In the genomic region with DNA sequence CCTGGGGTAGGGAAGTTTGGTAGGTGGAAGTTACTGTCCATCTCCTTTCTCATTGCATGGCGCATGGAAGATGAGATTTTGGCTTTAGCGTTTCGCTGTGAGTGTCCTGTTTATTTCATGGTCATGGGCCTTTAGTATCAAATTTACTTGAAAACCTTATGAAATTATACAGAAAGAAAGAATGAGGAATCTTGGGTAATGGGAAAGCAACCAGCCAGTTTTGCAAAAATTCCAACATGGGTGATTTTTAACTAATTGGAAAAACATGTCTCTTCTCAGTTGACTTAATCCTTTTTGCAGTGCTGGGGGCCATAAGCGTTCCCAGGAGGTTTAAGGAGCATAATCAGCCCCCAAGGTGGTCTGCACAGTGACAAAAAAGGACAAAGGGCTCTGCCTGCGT, we compare ENCODE assay signal across 8 cellular contexts. TPM values are rescaled to one million over a fixed set of nuclear protein-coding genes. Genes with fewer than 3 reads are reported as not detected.
DNase-seq lines count a peak whose midpoint lies in the region; ATAC-seq and TF ChIP-seq lines count a peak whose summit lies in the region.
"Had no signal": no experiment of that assay in that cellular context is flagged by ENCODE, and none has a peak within 500 bp of the region (broad histone marks: within the 10 kb centered on the region; RNA-seq: fewer than 3 reads in every experiment).

No MANE protein-coding gene starts in this region.

- DNase-seq in AG10803 (ENCODE audit: low read depth) (peak; percentile 71), memory B cell (ENCODE audit: low spot score in 2 of 2) (no peak), NCI-H2196 (lab: John Stamatoyannopoulos, UW; ENCODE audit: unreplicated experiment) (no peak), D341Med (ENCODE audit: low spot score) (no peak)
- DNase-seq in CD8-positive, alpha-beta memory T cell = no peak
- no peak for DNase-seq in activated CD8-positive, alpha-beta T cell treated with anti-CD3 and anti-CD28 coated beads for 36 hours

- CTCF ChIA-PET in CD8-positive, alpha-beta memory T cell (lab: Charles Lee) = interaction anchor here (1.6 kb wide), 1 partner anchor 11 kb away, joined by 3 read pairs; no protein-coding TSS in a partner anchor
- CTCF ChIA-PET in activated CD8-positive, alpha-beta T cell treated with anti-CD3 and anti-CD28 coated beads for 36 hours (lab: Charles Lee) = no interaction called here

- no peaks in the 10 kb centered on the region for H3K9me3 ChIP-seq in CD8-positive, alpha-beta memory T cell (ENCODE audit: low read length)
- H3K9me3 ChIP-seq: SJSA1 had no signal

- no peak overlapping the region for H3K4me3 ChIP-seq in AG10803 (ENCODE audit: low read length)
- no peak overlapping the region for H3K4me3 ChIP-seq in CD8-positive, alpha-beta memory T cell (ENCODE audit: low read length)
- H3K4me3 ChIP-seq: SJSA1 had no signal

- no peak for TF ChIP-seq CTCF in AG10803 (conservative IDR thresholded peaks at IDR 0.05; ENCODE audit: low read length)
- TF ChIP-seq CTCF in activated CD8-positive, alpha-beta T cell treated with anti-CD3 and anti-CD28 coated beads for 36 hours (IDR thresholded peaks at IDR 0.05) = no peak

- intact Hi-C loops in activated CD8-positive, alpha-beta T cell treated with anti-CD3 and anti-CD28 coated beads for 36 hours (cut with micrococcal nuclease) = no loop called here

- peaks cover 31 to 42% of the 10 kb centered on the region in 2 donors for H3K27me3 Mint-ChIP-seq in CD8-positive, alpha-beta memory T cell
- peaks cover 15% of the 10 kb centered on the region for H3K27me3 Mint-ChIP-seq in activated CD8-positive, alpha-beta T cell treated with anti-CD3 and anti-CD28 coated beads for 36 hours
- H3K27me3 Mint-ChIP-seq in memory B cell = peaks cover 17% of the 10 kb centered on the region

- POLR2A ChIA-PET in CD8-positive, alpha-beta memory T cell (lab: Charles Lee) = no interaction called here
- POLR2A ChIA-PET in activated CD8-positive, alpha-beta T cell treated with anti-CD3 and anti-CD28 coated beads for 36 hours (lab: Charles Lee) = interaction anchor here (0.9 to 4.2 kb wide), 4 partner anchors 12 to 109 kb away, joined by 3 to 19 read pairs (median 6); a partner anchor contains a TSS

- H3K4me3 Mint-ChIP-seq in CD8-positive, alpha-beta memory T cell = peak overlapping the region in 6 of 7 donors; percentile 50 to 88 (median 81)
- peak overlapping the region; percentile 34 for H3K4me3 Mint-ChIP-seq in activated CD8-positive, alpha-beta T cell treated with anti-CD3 and anti-CD28 coated beads for 36 hours
- H3K4me3 Mint-ChIP-seq in memory B cell = peak overlapping the region; percentile 67

- H3K27ac ChIP-seq in CD8-positive, alpha-beta memory T cell (ENCODE audit: low read depth, low read length) = no peak overlapping the region
- H3K27ac ChIP-seq: SJSA1 had no signal

- no peaks in the 10 kb centered on the region for H3K9me3 Mint-ChIP-seq in CD8-positive, alpha-beta memory T cell
- no peaks in the 10 kb centered on the region for H3K9me3 Mint-ChIP-seq in activated CD8-positive, alpha-beta T cell treated with anti-CD3 and anti-CD28 coated beads for 36 hours
- no peaks in the 10 kb centered on the region for H3K9me3 Mint-ChIP-seq in memory B cell

- peaks cover 41% of the 10 kb centered on the region for H3K4me1 ChIP-seq in CD8-positive, alpha-beta memory T cell (ENCODE audit: insufficient read depth, low read length)

- peaks cover 39 to 40% (median 39%) of the 10 kb centered on the region in 3 donors for H3K4me1 Mint-ChIP-seq in CD8-positive, alpha-beta memory T cell
- H3K4me1 Mint-ChIP-seq in activated CD8-positive, alpha-beta T cell treated with anti-CD3 and anti-CD28 coated beads for 36 hours (ENCODE audit: low read depth) = peaks cover 55% of the 10 kb centered on the region
- H3K4me1 Mint-ChIP-seq in memory B cell = peaks cover 26% of the 10 kb centered on the region

- no peaks in the 10 kb centered on the region for H3K36me3 Mint-ChIP-seq in CD8-positive, alpha-beta memory T cell
- H3K36me3 Mint-ChIP-seq in activated CD8-positive, alpha-beta T cell treated with anti-CD3 and anti-CD28 coated beads for 36 hours (ENCODE audit: low read depth) = no peaks in the 10 kb centered on the region
- no peaks in the 10 kb centered on the region for H3K36me3 Mint-ChIP-seq in memory B cell

- H3K36me3 ChIP-seq in CD8-positive, alpha-beta memory T cell (ENCODE audit: insufficient read depth, low read length) = no peaks in the 10 kb centered on the region

- H3K27me3 ChIP-seq in CD8-positive, alpha-beta memory T cell (ENCODE audit: insufficient read depth, low read length, poor library complexity, severe bottlenecking) = peaks cover 6% of the 10 kb centered on the region
- H3K27me3 ChIP-seq: SJSA1 had no signal

- no peak for ATAC-seq in activated CD8-positive, alpha-beta T cell treated with anti-CD3 and anti-CD28 coated beads for 36 hours
- ATAC-seq in memory B cell (ENCODE audit: low read depth) = no peak
- ATAC-seq in GM18870 (IDR thresholded peaks at IDR 0.05; ENCODE audit: unreplicated experiment) = no peak

- H3K27ac Mint-ChIP-seq in CD8-positive, alpha-beta memory T cell = peak overlapping the region in 3 of 8 donors; percentile 11 to 68 (median 35)
- H3K27ac Mint-ChIP-seq in activated CD8-positive, alpha-beta T cell treated with anti-CD3 and anti-CD28 coated beads for 36 hours = no peak overlapping the region
- H3K27ac Mint-ChIP-seq in memory B cell = no peak overlapping the region

RNA-seq across cellular contexts. Expression of a gene that starts 15.8 kb away (rescaled TPM):
- 10 to 100 TPM; 37.0 to 38.3 TPM for total RNA-seq in CD8-positive, alpha-beta memory T cell
- polyA plus RNA-seq in CD8-positive, alpha-beta memory T cell = 1.1 TPM
- total RNA-seq in activated CD8-positive, alpha-beta T cell treated with anti-CD3 and anti-CD28 coated beads for 36 hours = 10 to 100 TPM; 53.1 to 57.7 TPM
